ENCODE assay signal across 8 cellular contexts in genomic region chr11:12692238-12693074, GRCh38. TPM values are rescaled to one million over a fixed set of nuclear protein-coding genes. Genes with fewer than 3 reads are reported as not detected.
A peak's percentile ranks its signal among the peaks of the same experiment; 100 is the strongest.
DNase-seq lines count a peak whose midpoint lies in the region; ATAC-seq, FAIRE-seq and TF ChIP-seq lines count a peak whose summit lies in the region.

No MANE protein-coding gene starts in this region.

- peak; percentile 69 for DNase-seq in HTR-8/SVneo (ENCODE audit: insufficient read length, low spot score)
- DNase-seq in WTC11 (ENCODE audit: low spot score) = no peak
- DNase-seq in cardiac septum (ENCODE audit: low spot score) = peak; percentile 88
- no peak for DNase-seq in progenitor cell of endocrine pancreas (ENCODE audit: low spot score, unreplicated experiment)
- no peak for DNase-seq in cerebellar nuclear complex (lab: John Stamatoyannopoulos, UW)
- DNase-seq in D721Med (ENCODE audit: insufficient read length, low spot score) = no peak

- H3K36me3 Mint-ChIP-seq in WTC11 (no peaks in the 10 kb centered on the region), progenitor cell of endocrine pancreas (ENCODE audit: insufficient read depth) (no peaks in the 10 kb centered on the region)

- CTCF ChIA-PET in WTC11 (lab: Charles Lee) = interaction anchor here (1.1 to 2.5 kb wide), 3 partner anchors 196 to 361 kb away, joined by 3 to 7 read pairs (median 4); no protein-coding TSS in a partner anchor

- H3K27me3 Mint-ChIP-seq in WTC11 (ENCODE audit: low read depth) (peaks cover 5% of the 10 kb centered on the region), progenitor cell of endocrine pancreas (no peaks in the 10 kb centered on the region)

- H3K4me1 Mint-ChIP-seq in WTC11 = peaks cover 96% of the 10 kb centered on the region
- peaks cover 76% of the 10 kb centered on the region for H3K4me1 Mint-ChIP-seq in progenitor cell of endocrine pancreas (ENCODE audit: low read depth)

- H3K9me3 Mint-ChIP-seq in WTC11 = no peaks in the 10 kb centered on the region
- no peaks in the 10 kb centered on the region for H3K9me3 Mint-ChIP-seq in progenitor cell of endocrine pancreas (ENCODE audit: low read depth)

- H3K4me3 Mint-ChIP-seq in WTC11 = no peak overlapping the region
- peak overlapping the region; percentile 17 for H3K4me3 Mint-ChIP-seq in progenitor cell of endocrine pancreas (ENCODE audit: low read depth)

- TF ChIP-seq CTCF in WTC11 (IDR thresholded peaks at IDR 0.05) (no peak), progenitor cell of endocrine pancreas (IDR thresholded peaks at IDR 0.05; ENCODE audit: unreplicated experiment) (no peak), D721Med (IDR thresholded peaks at IDR 0.05; ENCODE audit: insufficient read depth, missing control alignments) (no peak)

- ATAC-seq in WTC11 = no peak
- ATAC-seq in HG02763 (IDR thresholded peaks at IDR 0.05; ENCODE audit: unreplicated experiment) = no peak
- ATAC-seq in GM19455 (IDR thresholded peaks at IDR 0.05; ENCODE audit: unreplicated experiment) = no peak

- 0 out of 2 replicates have a peak overlapping the region, but pooled peaks have one; percentile 50 for H3K27ac Mint-ChIP-seq in WTC11
- H3K27ac Mint-ChIP-seq in progenitor cell of endocrine pancreas = peak overlapping the region; percentile 93

- intact Hi-C loops in cardiac septum (cut with DNase I) = loop anchor here (2.0 to 10.0 kb wide), 4 partner anchors 18 to 315 kb away; partner anchors contain the start of genes PARVA and TEAD1

- POLR2A ChIA-PET in WTC11 (lab: Charles Lee) = no interaction called here

- FAIRE-seq in HTR-8/SVneo (lab: Jason Lieb, UNC) (no peak), D721Med (lab: Jason Lieb, UNC) (no peak)

TF ChIP-seq in WTC11, 78 proteins besides CTCF, POLR2A, EP300 and RAD21:
- TF ChIP-seq MYBL2 (CRISPR knock-in tag; IDR thresholded peaks at IDR 0.05) (no peak), JUN (CRISPR knock-in tag; IDR thresholded peaks at IDR 0.05) (no peak), AR (CRISPR knock-in tag; IDR thresholded peaks at IDR 0.05) (no peak), CDX4 (CRISPR knock-in tag; IDR thresholded peaks at IDR 0.05; ENCODE audit: borderline replicate concordance) (no peak), ZNF263 (CRISPR knock-in tag; IDR thresholded peaks at IDR 0.05; ENCODE audit: low read depth) (no peak), MAX (CRISPR knock-in tag; IDR thresholded peaks at IDR 0.05) (no peak), GRHL2 (CRISPR knock-in tag; IDR thresholded peaks at IDR 0.05; ENCODE audit: insufficient replicate concordance, severe bottlenecking) (no peak), ZNF416 (CRISPR knock-in tag; IDR thresholded peaks at IDR 0.05) (no peak), KAT7 (CRISPR knock-in tag; IDR thresholded peaks at IDR 0.05; ENCODE audit: borderline replicate concordance) (no peak), ZNF423 (CRISPR knock-in tag; IDR thresholded peaks at IDR 0.05) (no peak), IRF1 (CRISPR knock-in tag; IDR thresholded peaks at IDR 0.05) (no peak), HMGXB4 (CRISPR knock-in tag; IDR thresholded peaks at IDR 0.05) (no peak), NFE2L1 (CRISPR knock-in tag; IDR thresholded peaks at IDR 0.05) (no peak)
TF ChIP-seq in WTC11: peak in this region for 0.

RNA-seq across cellular contexts. Expression of gene TEAD1, which starts 18.2 kb away (rescaled TPM):
- 58.9 to 79.9 TPM (median 62.0 TPM) in 3 replicates for total RNA-seq in WTC11 (2021)
- 103 TPM for total RNA-seq in cardiac septum
- total RNA-seq in progenitor cell of endocrine pancreas = 92.4 and 95.8 TPM in 2 replicates

Comparison
In these comparisons a context has a peak if more than half of its experiments do, and no peak if none do; other contexts are left out.
1. DNase-seq: peak in HTR-8/SVneo (single experiment) and cardiac septum (single experiment); none in WTC11 (single experiment), progenitor cell of endocrine pancreas (single experiment), cerebellar nuclear complex (0 of 2) and D721Med (single experiment).